Comparison of ENCODE assay signal across 1 cellular context in the genomic region with DNA sequence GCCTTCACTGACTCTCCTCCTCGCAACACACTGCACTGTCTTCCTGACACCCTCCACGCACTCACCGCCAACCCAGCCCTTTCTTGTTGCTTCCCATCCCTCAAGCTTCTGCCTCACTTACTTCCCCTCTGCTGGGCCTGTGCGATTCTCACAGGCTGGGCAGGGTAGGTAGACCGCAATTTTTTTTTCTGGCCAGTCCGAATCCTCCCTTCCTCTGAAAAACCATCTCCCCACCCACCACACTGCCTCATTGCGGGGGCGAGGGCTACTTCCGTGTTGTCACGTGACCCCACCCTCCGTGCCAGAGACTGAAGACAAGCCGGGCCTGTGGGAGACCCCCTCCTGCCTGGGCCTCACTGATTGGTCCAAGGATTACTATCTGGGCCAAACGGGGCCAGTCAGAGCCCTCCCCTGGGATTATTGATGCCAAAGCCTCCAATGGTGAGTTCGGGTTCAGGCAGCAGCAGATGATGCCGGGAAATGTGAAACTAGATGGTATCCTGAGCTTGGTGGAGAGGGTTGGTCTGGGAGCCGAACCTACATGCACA.
TF ChIP-seq lines count a peak whose summit lies in the region.

No MANE protein-coding gene starts in this region.

TF ChIP-seq in K562, 482 proteins besides CTCF, POLR2A, EP300 and RAD21 (continued from another document):
- TF ChIP-seq, protein P1, sequence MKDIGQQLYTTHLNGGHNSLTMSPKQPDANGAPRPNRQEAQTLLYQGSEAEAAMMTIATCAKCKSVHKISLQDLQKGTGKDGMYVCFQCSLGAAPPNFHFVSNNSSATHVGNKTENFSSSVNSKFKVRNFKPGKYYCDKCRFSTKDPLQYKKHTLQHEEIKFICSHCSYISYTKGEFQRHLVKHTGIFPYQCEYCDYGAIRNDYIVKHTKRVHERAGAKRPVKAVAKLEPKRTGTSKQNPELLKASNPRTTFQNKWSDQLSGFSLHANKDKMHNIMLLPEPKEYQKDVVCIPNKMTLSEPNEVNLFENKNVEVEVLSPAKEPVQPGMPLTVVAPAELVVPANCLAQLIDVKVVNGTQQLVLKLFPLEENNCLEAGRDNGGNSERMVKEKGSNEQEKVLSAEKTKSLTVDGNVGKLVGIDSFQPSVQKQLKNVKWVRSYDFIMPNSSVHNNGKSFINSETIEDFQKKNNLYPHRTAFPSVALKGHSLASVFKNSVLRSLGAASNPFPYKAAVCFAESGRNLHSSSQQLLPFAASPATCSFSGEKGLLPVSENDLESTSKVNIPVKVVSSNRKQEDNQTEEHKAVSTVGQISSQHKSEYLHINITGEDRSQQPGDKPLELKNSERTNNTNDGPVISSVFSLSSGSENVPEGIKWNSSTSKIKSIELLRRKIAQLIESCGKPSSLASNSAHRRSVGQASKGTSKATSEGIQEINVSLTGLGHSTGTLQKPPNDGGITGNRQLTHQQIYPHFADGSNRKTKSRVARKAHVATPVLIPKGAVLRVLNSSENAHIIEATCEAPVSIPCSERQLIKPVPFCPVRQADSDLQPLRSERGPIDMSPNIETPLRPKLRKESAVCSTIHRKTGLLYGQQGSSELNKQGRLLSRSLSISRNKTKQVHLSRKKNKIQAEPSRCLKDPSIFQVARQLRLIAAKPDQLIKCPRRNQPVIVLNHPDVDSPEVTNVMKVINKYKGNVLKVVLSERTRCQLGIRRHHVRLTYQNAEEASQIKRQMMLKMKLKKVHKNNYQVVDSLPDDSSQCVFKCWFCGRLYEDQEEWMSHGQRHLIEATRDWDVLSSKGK (CRISPR knock-in tag; IDR thresholded peaks at IDR 0.05) = no peak
- TF ChIP-seq ZNF274 (IDR thresholded peaks at IDR 0.05; ENCODE audit: borderline replicate concordance, low read depth, low read length) = no peak
- TF ChIP-seq, protein P2, sequence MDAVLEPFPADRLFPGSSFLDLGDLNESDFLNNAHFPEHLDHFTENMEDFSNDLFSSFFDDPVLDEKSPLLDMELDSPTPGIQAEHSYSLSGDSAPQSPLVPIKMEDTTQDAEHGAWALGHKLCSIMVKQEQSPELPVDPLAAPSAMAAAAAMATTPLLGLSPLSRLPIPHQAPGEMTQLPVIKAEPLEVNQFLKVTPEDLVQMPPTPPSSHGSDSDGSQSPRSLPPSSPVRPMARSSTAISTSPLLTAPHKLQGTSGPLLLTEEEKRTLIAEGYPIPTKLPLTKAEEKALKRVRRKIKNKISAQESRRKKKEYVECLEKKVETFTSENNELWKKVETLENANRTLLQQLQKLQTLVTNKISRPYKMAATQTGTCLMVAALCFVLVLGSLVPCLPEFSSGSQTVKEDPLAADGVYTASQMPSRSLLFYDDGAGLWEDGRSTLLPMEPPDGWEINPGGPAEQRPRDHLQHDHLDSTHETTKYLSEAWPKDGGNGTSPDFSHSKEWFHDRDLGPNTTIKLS (IDR thresholded peaks at IDR 0.05; ENCODE audit: borderline replicate concordance, low read depth) = no peak
- TF ChIP-seq BHLHE40 (IDR thresholded peaks at IDR 0.05; ENCODE audit: low read length) = no peak
- no peak for TF ChIP-seq CAMTA2 (CRISPR knock-in tag; conservative IDR thresholded peaks at IDR 0.05)
- no peak for TF ChIP-seq SOX6 (IDR thresholded peaks at IDR 0.05)
- no peak for TF ChIP-seq U2AF2 (optimal IDR thresholded peaks at IDR 0.05; ENCODE audit: low read depth, low read length)
- TF ChIP-seq, protein P3, sequence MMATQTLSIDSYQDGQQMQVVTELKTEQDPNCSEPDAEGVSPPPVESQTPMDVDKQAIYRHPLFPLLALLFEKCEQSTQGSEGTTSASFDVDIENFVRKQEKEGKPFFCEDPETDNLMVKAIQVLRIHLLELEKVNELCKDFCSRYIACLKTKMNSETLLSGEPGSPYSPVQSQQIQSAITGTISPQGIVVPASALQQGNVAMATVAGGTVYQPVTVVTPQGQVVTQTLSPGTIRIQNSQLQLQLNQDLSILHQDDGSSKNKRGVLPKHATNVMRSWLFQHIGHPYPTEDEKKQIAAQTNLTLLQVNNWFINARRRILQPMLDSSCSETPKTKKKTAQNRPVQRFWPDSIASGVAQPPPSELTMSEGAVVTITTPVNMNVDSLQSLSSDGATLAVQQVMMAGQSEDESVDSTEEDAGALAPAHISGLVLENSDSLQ (IDR thresholded peaks at IDR 0.05) = peak; percentile 40; the same call in 1 of the 2 replicates
- no peak for TF ChIP-seq PRMT5 (CRISPR knock-in tag; IDR thresholded peaks at IDR 0.05)
- TF ChIP-seq XRCC4 (IDR thresholded peaks at IDR 0.05; ENCODE audit: extremely low read depth, insufficient read depth, insufficient read length) = no peak
- TF ChIP-seq EGR1 (conservative IDR thresholded peaks at IDR 0.05) = 0 out of 2 replicates have a peak, but pooled peaks have one; percentile 27
- TF ChIP-seq ZNF507 (tag; conservative IDR thresholded peaks at IDR 0.05) = no peak
- TF ChIP-seq, protein P4, sequence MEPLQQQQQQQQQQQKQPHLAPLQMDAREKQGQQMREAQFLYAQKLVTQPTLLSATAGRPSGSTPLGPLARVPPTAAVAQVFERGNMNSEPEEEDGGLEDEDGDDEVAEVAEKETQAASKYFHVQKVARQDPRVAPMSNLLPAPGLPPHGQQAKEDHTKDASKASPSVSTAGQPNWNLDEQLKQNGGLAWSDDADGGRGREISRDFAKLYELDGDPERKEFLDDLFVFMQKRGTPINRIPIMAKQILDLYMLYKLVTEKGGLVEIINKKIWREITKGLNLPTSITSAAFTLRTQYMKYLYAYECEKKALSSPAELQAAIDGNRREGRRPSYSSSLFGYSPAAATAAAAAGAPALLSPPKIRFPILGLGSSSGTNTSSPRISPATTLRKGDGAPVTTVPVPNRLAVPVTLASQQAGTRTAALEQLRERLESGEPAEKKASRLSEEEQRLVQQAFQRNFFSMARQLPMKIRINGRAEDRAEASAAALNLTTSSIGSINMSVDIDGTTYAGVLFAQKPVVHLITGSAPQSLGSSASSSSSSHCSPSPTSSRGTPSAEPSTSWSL (CRISPR knock-in tag; IDR thresholded peaks at IDR 0.05; ENCODE audit: borderline replicate concordance) = no peak
- no peak for TF ChIP-seq HEY1 (CRISPR knock-in tag; IDR thresholded peaks at IDR 0.05; ENCODE audit: borderline replicate concordance)
- TF ChIP-seq RFX7 (CRISPR knock-in tag; IDR thresholded peaks at IDR 0.05) = no peak
- no peak for TF ChIP-seq TOE1 (IDR thresholded peaks at IDR 0.05; ENCODE audit: borderline replicate concordance)
- no peak for TF ChIP-seq TOE1 (CRISPR knock-in tag; IDR thresholded peaks at IDR 0.05; ENCODE audit: borderline replicate concordance, low read depth)
